In genomic region chr6:15303920-15304291, GRCh38 we compare ENCODE assay signal across 1 cellular context.
TF ChIP-seq lines count a peak whose summit lies in the region.

No MANE protein-coding gene starts in this region.

TF ChIP-seq in H1, 55 proteins besides CTCF, POLR2A, EP300 and RAD21:
- TF ChIP-seq TAF1 (IDR thresholded peaks at IDR 0.05; ENCODE audit: low read depth, low read length) (no peak), BACH1 (IDR thresholded peaks at IDR 0.05; ENCODE audit: low read length) (no peak), GTF2F1 (IDR thresholded peaks at IDR 0.05; ENCODE audit: borderline replicate concordance, low read depth, low read length) (no peak), RBBP5 (IDR thresholded peaks at IDR 0.05; ENCODE audit: borderline replicate concordance, low read depth, low read length) (no peak), PHF8 (conservative IDR thresholded peaks at IDR 0.05; ENCODE audit: low read depth, low read length) (no peak), MAFK (IDR thresholded peaks at IDR 0.05; ENCODE audit: low read depth, low read length) (no peak), CBX5 (IDR thresholded peaks at IDR 0.05; ENCODE audit: low read depth, low read length) (no peak), CHD7 (IDR thresholded peaks at IDR 0.05; ENCODE audit: insufficient replicate concordance, low read length) (no peak), BCL11A (IDR thresholded peaks at IDR 0.05; ENCODE audit: low read depth in 2 of 2, low read length in 2 of 2) (no peak), GABPA (IDR thresholded peaks at IDR 0.05; ENCODE audit: borderline replicate concordance, insufficient read depth, low read length) (no peak), KDM4A (IDR thresholded peaks at IDR 0.05; ENCODE audit: low read depth, low read length, severe bottlenecking) (no peak), CEBPB (IDR thresholded peaks at IDR 0.05; ENCODE audit: low read depth, low read length) (no peak), SP1 (IDR thresholded peaks at IDR 0.05; ENCODE audit: low read depth, low read length) (no peak), FOSL1 (IDR thresholded peaks at IDR 0.05; ENCODE audit: insufficient read depth, low read depth, low read length) (no peak), EGR1 (IDR thresholded peaks at IDR 0.05; ENCODE audit: borderline replicate concordance, low read depth, low read length) (no peak), TBP (IDR thresholded peaks at IDR 0.05; ENCODE audit: low read depth, low read length) (no peak), EZH2 (IDR thresholded peaks at IDR 0.05; ENCODE audit: low read depth, low read length, severe bottlenecking) (no peak)
